7 cellular contexts compared by ENCODE assay signal in the genomic region with DNA sequence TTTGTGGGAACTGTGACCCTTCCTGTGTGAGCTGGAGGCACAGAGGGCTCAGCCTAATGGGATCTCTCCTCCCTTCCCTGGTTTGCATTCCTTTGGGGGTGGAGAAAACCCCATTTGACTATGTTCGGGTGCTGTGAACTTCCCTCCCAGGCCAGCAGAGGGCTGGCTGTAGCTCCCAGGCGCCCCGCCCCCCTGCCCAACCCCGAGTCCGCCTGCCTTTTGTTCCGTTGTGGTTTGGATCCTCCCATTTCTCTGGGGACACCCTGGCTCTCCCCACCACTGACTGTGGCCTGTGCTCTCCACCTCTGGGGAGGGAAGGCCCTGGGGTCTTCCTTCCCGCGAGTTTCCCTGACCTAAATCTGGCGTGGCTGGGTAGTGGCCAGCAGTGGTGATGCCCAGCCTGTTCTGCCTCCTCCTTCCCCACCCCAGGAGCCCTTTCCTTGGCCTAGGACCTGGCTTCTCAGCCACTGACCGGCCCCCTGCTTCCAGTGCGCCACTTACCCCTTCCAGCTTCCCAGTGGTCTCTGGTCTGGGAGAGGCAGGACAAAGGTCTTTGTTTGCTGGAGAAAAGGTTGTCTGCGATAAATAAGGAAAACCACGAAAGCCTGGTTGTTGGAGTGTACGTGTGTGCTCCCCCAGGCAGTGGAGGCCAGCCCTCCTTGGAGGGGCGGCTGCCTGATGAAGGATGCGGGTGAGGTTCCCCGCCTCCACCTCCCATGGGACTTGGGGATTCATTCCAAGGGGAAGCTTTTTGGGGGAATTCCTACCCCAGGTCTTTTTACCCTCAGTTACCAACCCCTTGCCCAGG. TPM values are rescaled to one million over a fixed set of nuclear protein-coding genes. Genes with fewer than 3 reads are reported as not detected.
DNase-seq lines count a peak whose midpoint lies in the region; ATAC-seq lines count a peak whose summit lies in the region.

No MANE protein-coding gene starts in this region.

- H3K79me2 ChIP-seq in Karpas-422 (ENCODE audit: low read length): peaks cover 58% of the 10 kb centered on the region

- H3K9me3 ChIP-seq in Karpas-422 (ENCODE audit: low read length): no peaks in the 10 kb centered on the region

- in situ Hi-C loops in T47D (cut with HindIII; ENCODE audit: low pct_unique_long_range_greater_than_20kb, low sequenced_read_pairs): no loop called here

- ATAC-seq in HG03378 (IDR thresholded peaks at IDR 0.05; ENCODE audit: unreplicated experiment): no peak

- H3K27ac ChIP-seq in Karpas-422 (ENCODE audit: low read length): no peak overlapping the region

- no peaks in the 10 kb centered on the region for H3K9me2 ChIP-seq in Karpas-422 (replicated peaks; ENCODE audit: insufficient read depth, low read length)

- DNase-seq in GM03348 (ENCODE audit: low spot score) (peak; percentile 95), Karpas-422 (peak; percentile 85), UCSD-AML1 (lab: John Stamatoyannopoulos, UW; ENCODE audit: unreplicated experiment) (peak; percentile 77), T47D (ENCODE audit: low read depth in 1 of 2, low spot score in 1 of 2) (peak; percentile 81 to 88), iris pigment epithelial cell (ENCODE audit: low read depth) (peak; percentile 70)
- DNase-seq in stimulated activated CD4-positive, alpha-beta T cell treated with anti-CD3 and anti-CD28 coated beads, Interleukin-1b, Interleukin-23, amount 100 ng/mL, for 24 hours (ENCODE audit: low read depth in 4 of 4, low spot score in 1 of 4): peak in 3 of 4 experiments; percentile 37 to 49 (median 39)

- H3K4me1 ChIP-seq in Karpas-422 (ENCODE audit: low read length): peaks cover 34% of the 10 kb centered on the region

- H3K36me3 ChIP-seq in Karpas-422 (ENCODE audit: insufficient read depth, low read length): peaks cover 22% of the 10 kb centered on the region

- H3K4me2 ChIP-seq in Karpas-422 (ENCODE audit: low read depth, low read length, poor library complexity, severe bottlenecking): peak overlapping the region; percentile 95

- no peak overlapping the region for H2AFZ ChIP-seq in Karpas-422 (ENCODE audit: low read length)

- H3K27me3 ChIP-seq in Karpas-422 (ENCODE audit: low read length): no peaks in the 10 kb centered on the region

- no peak overlapping the region for H3K9ac ChIP-seq in Karpas-422 (ENCODE audit: low read length)

- no peak overlapping the region for H3K4me3 ChIP-seq in Karpas-422 (ENCODE audit: low read length)

- peaks cover 11% of the 10 kb centered on the region for H4K20me1 ChIP-seq in Karpas-422 (ENCODE audit: insufficient read depth, low read depth, low read length)

RNA-seq across cellular contexts. Expression of a gene that starts 5.0 kb away (rescaled TPM):
- 146 and 217 TPM in 2 replicates for total RNA-seq in Karpas-422 (2014; rRNA removed; shearing (Covaris generic); ENCODE audit: low replicate concordance)

Comparison
In these comparisons a context has a peak if more than half of its experiments do, and no peak if none do; other contexts are left out.
1. DNase-seq: peak in every context shown above with its lines; median percentile 95 in GM03348; 85 in Karpas-422; 84 in T47D; 77 in UCSD-AML1; 70 in iris pigment epithelial cell; 39 in stimulated activated CD4-positive, alpha-beta T cell treated with anti-CD3 and anti-CD28 coated beads, Interleukin-1b, Interleukin-23, amount 100 ng/mL, for 24 hours.